ENCODE assay signal across 9 cellular contexts in genomic region chr9:133589454-133590227, GRCh38. TPM values are rescaled to one million over a fixed set of nuclear protein-coding genes. Genes with fewer than 3 reads are reported as not detected.
DNase-seq lines count a peak whose midpoint lies in the region; TF ChIP-seq lines count a peak whose summit lies in the region.
"Had no signal": no experiment of that assay in that cellular context is flagged by ENCODE, and none has a peak within 500 bp of the region (broad histone marks: within the 10 kb centered on the region; RNA-seq: fewer than 3 reads in every experiment).

No MANE protein-coding gene starts in this region.

- DNase-seq in activated CD4-positive, alpha-beta T cell treated with anti-CD3 and anti-CD28 coated beads, Interleukin-2, amount 50 U/mL, for 1 hour: peak; percentile 52
- DNase-seq in esophagus muscularis mucosa (ENCODE audit: extremely low spot score) (no peak), NCI-H187 (lab: John Stamatoyannopoulos, UW) (no peak), MG63 (no peak), SKM-1 (lab: John Stamatoyannopoulos, UW; ENCODE audit: unreplicated experiment) (no peak)
- DNase-seq in stimulated activated CD8-positive, alpha-beta memory T cell treated with anti-CD3 and anti-CD28 coated beads, Interleukin-15, amount 100 ng/mL, for 24 hours (ENCODE audit: low read depth): peak; percentile 27
- DNase-seq: cerebellar nuclear complex had no signal

- H3K27me3 ChIP-seq in esophagus muscularis mucosa: peaks cover 0 to 82% (median 2%) of the 10 kb centered on the region in 4 donors
- peaks cover 6% of the 10 kb centered on the region for H3K27me3 ChIP-seq in MG63

- WGBS in esophagus muscularis mucosa: 56% methylated on average over 10 of the region's 19 CpGs

- TF ChIP-seq CTCF in HEK293 (tag by site-specific recombination; IDR thresholded peaks at IDR 0.05) (peak; percentile 66), esophagus muscularis mucosa (IDR thresholded peaks at IDR 0.05) (peak; percentile 17 to 26 (median 17))

- POLR2A ChIA-PET in HEK293 (lab: Yijun Ruan, JAX): interaction anchor here (0.7 kb wide), 1 partner anchor 50 kb away, joined by 6 read pairs; no protein-coding TSS in a partner anchor

- intact Hi-C loops in esophagus muscularis mucosa (cut with DNase I): no loop called here

- no peak for TF ChIP-seq EP300 in esophagus muscularis mucosa (IDR thresholded peaks at IDR 0.05)

- no peaks in the 10 kb centered on the region for H3K36me3 ChIP-seq in HEK293 (ENCODE audit: control insufficient read depth in 2 of 2, insufficient read depth in 1 of 2, low read length in 2 of 2)
- no peaks in the 10 kb centered on the region for H3K36me3 ChIP-seq in esophagus muscularis mucosa
- H3K36me3 ChIP-seq in MG63: no peaks in the 10 kb centered on the region

- H3K27ac ChIP-seq in HEK293 (ENCODE audit: extremely low read depth, low read depth, low read length): no peak overlapping the region
- no peak overlapping the region for H3K27ac ChIP-seq in esophagus muscularis mucosa (replicated peaks in 1 of 4)

- TF ChIP-seq POLR2A in esophagus muscularis mucosa (IDR thresholded peaks at IDR 0.05; ENCODE audit: low read depth): no peak

- peaks cover 8% of the 10 kb centered on the region for H3K4me1 ChIP-seq in HEK293 (ENCODE audit: control insufficient read depth, insufficient read depth, low read length)
- peaks cover 10 to 16% (median 13%) of the 10 kb centered on the region in 4 donors for H3K4me1 ChIP-seq in esophagus muscularis mucosa

- H3K9me3 ChIP-seq in HEK293 (ENCODE audit: control insufficient read depth, insufficient read depth, low read depth, low read length) (no peaks in the 10 kb centered on the region), esophagus muscularis mucosa (no peaks in the 10 kb centered on the region), MG63 (no peaks in the 10 kb centered on the region)

- CTCF ChIA-PET in HEK293 (lab: Yijun Ruan, JAX): interaction anchor here (0.6 to 1.7 kb wide), 9 partner anchors 9 to 684 kb away, joined by 3 to 6 read pairs (median 4); partner anchors contain the start of gene ADAMTSL2

- H3K4me3 ChIP-seq in HEK293 (ENCODE audit: low read depth, low read length) (no peak overlapping the region), esophagus muscularis mucosa (no peak overlapping the region), MG63 (no peak overlapping the region)

TF ChIP-seq in HEK293, 187 proteins besides CTCF, POLR2A, EP300 and RAD21 (continues in another document):
- no peak for TF ChIP-seq ZNF202 (tag by site-specific recombination; IDR thresholded peaks at IDR 0.05; ENCODE audit: borderline replicate concordance)
- TF ChIP-seq PRDM2 (tag by site-specific recombination; IDR thresholded peaks at IDR 0.05; ENCODE audit: borderline replicate concordance): no peak
- TF ChIP-seq ZNF184 (tag by site-specific recombination; IDR thresholded peaks at IDR 0.05): no peak
- no peak for TF ChIP-seq ZBTB11 (tag by site-specific recombination; conservative IDR thresholded peaks at IDR 0.05; ENCODE audit: low read depth)
- no peak for TF ChIP-seq ZNF23 (tag by site-specific recombination; IDR thresholded peaks at IDR 0.05; ENCODE audit: borderline replicate concordance)
- no peak for TF ChIP-seq REST (tag by site-specific recombination; IDR thresholded peaks at IDR 0.05)

RNA-seq across cellular contexts. Expression of gene FAM163B, which starts 19.5 kb away (rescaled TPM):
- total RNA-seq in esophagus muscularis mucosa: not detected
- not detected in 2 replicates for total RNA-seq in MG63 (2014; rRNA removed; shearing (Covaris generic); ENCODE audit: low replicate concordance)
- total RNA-seq: renal cortical epithelial cell had no signal

RNA-seq across cellular contexts. Expression of gene DBH, which starts 46.5 kb away (rescaled TPM):
- total RNA-seq in esophagus muscularis mucosa: under 1 TPM in 1 of 4 donors, not detected in 3; 0.06 TPM
- not detected in 2 replicates for total RNA-seq in MG63 (2014; rRNA removed; shearing (Covaris generic); ENCODE audit: low replicate concordance)
- total RNA-seq: renal cortical epithelial cell had no signal

RNA-seq across cellular contexts. Expression of gene ADAMTSL2, which starts 55.1 kb away (rescaled TPM):
- 1 to 10 TPM; 2.8 to 6.6 (median 3.2) TPM for total RNA-seq in esophagus muscularis mucosa
- 0.10 and 0.72 TPM in 2 replicates for total RNA-seq in MG63 (2014; rRNA removed; shearing (Covaris generic); ENCODE audit: low replicate concordance)

Comparison
In these comparisons a context has a peak if more than half of its experiments do, and no peak if none do; other contexts are left out.
1. DNase-seq: peak in activated CD4-positive, alpha-beta T cell treated with anti-CD3 and anti-CD28 coated beads, Interleukin-2, amount 50 U/mL, for 1 hour (single experiment) and stimulated activated CD8-positive, alpha-beta memory T cell treated with anti-CD3 and anti-CD28 coated beads, Interleukin-15, amount 100 ng/mL, for 24 hours (single experiment); none in esophagus muscularis mucosa (single experiment), NCI-H187 (0 of 2), MG63 (single experiment) and SKM-1 (single experiment).